8 cellular contexts compared by ENCODE assay signal in genomic region chr5:144183254-144183889, GRCh38. TPM values are rescaled to one million over a fixed set of nuclear protein-coding genes. Genes with fewer than 3 reads are reported as not detected.
DNase-seq lines count a peak whose midpoint lies in the region; ATAC-seq, FAIRE-seq and TF ChIP-seq lines count a peak whose summit lies in the region.

No MANE protein-coding gene starts in this region.

- no peak overlapping the region for H3K27ac ChIP-seq in KMS-11
- no peak overlapping the region for H3K27ac ChIP-seq in keratinocyte (ENCODE audit: control insufficient read depth, insufficient read depth, low read length)

- H3K4me3 ChIP-seq in KMS-11 (IDR thresholded peaks at IDR 0.05; ENCODE audit: insufficient read depth, low read depth, low read length): no peak overlapping the region
- no peak overlapping the region for H3K4me3 ChIP-seq in WI38 (ENCODE audit: low read depth, low read length)
- H3K4me3 ChIP-seq in keratinocyte (ENCODE audit: control insufficient read depth in 2 of 3, extremely low read depth in 1 of 3, insufficient read depth in 2 of 3, low read depth in 1 of 3, low read length in 3 of 3): no peak overlapping the region

- no peaks in the 10 kb centered on the region for H3K9me3 ChIP-seq in keratinocyte (ENCODE audit: control insufficient read depth, low read depth, low read length)

- H3K9ac ChIP-seq in KMS-11: no peak overlapping the region
- no peak overlapping the region for H3K9ac ChIP-seq in keratinocyte (ENCODE audit: control insufficient read depth, extremely low read depth, insufficient read depth, low read length)

- no peak overlapping the region for H3K4me3 Mint-ChIP-seq in stimulated activated memory B cell treated with anti-CD40 and anti-IgM and Interleukin-4, amounts not matched to agents 10 μg/mL and 1 μg/mL and 100 μg/mL, for 72 hours

- H3K4me2 ChIP-seq in KMS-11 (no peak overlapping the region), keratinocyte (ENCODE audit: control insufficient read depth, extremely low read depth, insufficient read depth, low read depth, low read length) (no peak overlapping the region)

- ATAC-seq in stimulated activated memory B cell treated with anti-CD40 and anti-IgM and Interleukin-4, amounts not matched to agents 10 μg/mL and 1 μg/mL and 100 μg/mL, for 72 hours: no peak
- ATAC-seq in HG02610 (IDR thresholded peaks at IDR 0.05; ENCODE audit: unreplicated experiment): no peak

- no peaks in the 10 kb centered on the region for H3K36me3 Mint-ChIP-seq in stimulated activated memory B cell treated with anti-CD40 and anti-IgM and Interleukin-4, amounts not matched to agents 10 μg/mL and 1 μg/mL and 100 μg/mL, for 72 hours

- H3K9me3 Mint-ChIP-seq in stimulated activated memory B cell treated with anti-CD40 and anti-IgM and Interleukin-4, amounts not matched to agents 10 μg/mL and 1 μg/mL and 100 μg/mL, for 72 hours: no peaks in the 10 kb centered on the region

- TF ChIP-seq CTCF in KMS-11 (conservative IDR thresholded peaks at IDR 0.05; ENCODE audit: low read depth, low read length) (peak; percentile 85), WI38 (IDR thresholded peaks at IDR 0.05; ENCODE audit: low read depth, low read length) (peak; percentile 39; the same call in 1 of the 2 replicates), keratinocyte (optimal IDR thresholded peaks at IDR 0.05 in 1 of 3, IDR thresholded peaks at IDR 0.05 in 1 of 3, conservative IDR thresholded peaks at IDR 0.05 in 1 of 3; ENCODE audit: extremely low read depth in 1 of 3, insufficient read depth in 2 of 3, low read length in 3 of 3) (peak in 2 of 3 experiments; percentile 40 to 52)

- H3K27ac Mint-ChIP-seq in stimulated activated memory B cell treated with anti-CD40 and anti-IgM and Interleukin-4, amounts not matched to agents 10 μg/mL and 1 μg/mL and 100 μg/mL, for 72 hours: no peak overlapping the region

- H3K79me2 ChIP-seq in KMS-11 (ENCODE audit: insufficient read depth, low read depth): no peaks in the 10 kb centered on the region
- H3K79me2 ChIP-seq in keratinocyte (ENCODE audit: control insufficient read depth, insufficient read depth, low read length): no peaks in the 10 kb centered on the region

- FAIRE-seq in keratinocyte (lab: Jason Lieb, UNC): no peak

- H3K27me3 Mint-ChIP-seq in stimulated activated memory B cell treated with anti-CD40 and anti-IgM and Interleukin-4, amounts not matched to agents 10 μg/mL and 1 μg/mL and 100 μg/mL, for 72 hours: no peaks in the 10 kb centered on the region

- no peaks in the 10 kb centered on the region for H3K36me3 ChIP-seq in KMS-11 (ENCODE audit: insufficient read depth)
- no peaks in the 10 kb centered on the region for H3K36me3 ChIP-seq in keratinocyte (ENCODE audit: control insufficient read depth in 2 of 2, extremely low read depth in 1 of 2, insufficient read depth in 2 of 2, low read length in 2 of 2)

- peaks cover 5% of the 10 kb centered on the region for H3K4me1 Mint-ChIP-seq in stimulated activated memory B cell treated with anti-CD40 and anti-IgM and Interleukin-4, amounts not matched to agents 10 μg/mL and 1 μg/mL and 100 μg/mL, for 72 hours

- DNase-seq in DMS 273 treated with DMSO at 0.1 percent for 48 hours (lab: John Stamatoyannopoulos, UW): peak; percentile 14
- no peak for DNase-seq in keratinocyte (ENCODE audit: low read depth, low spot score)
- DNase-seq in NCI-H2107 treated with DMSO at 0.1 percent for 48 hours (lab: John Stamatoyannopoulos, UW; ENCODE audit: unreplicated experiment): no peak
- no peak for DNase-seq in HPDE6-E6E7 (ENCODE audit: extremely low spot score)

- no peaks in the 10 kb centered on the region for H3K9me1 ChIP-seq in keratinocyte (ENCODE audit: control insufficient read depth, extremely low read depth, insufficient read depth, low read length)

- dilution Hi-C loops in keratinocyte (cut with MboI; ENCODE audit: extremely low pct_ligation_motif_present, low sequenced_read_pairs): no loop called here

- peaks cover 26% of the 10 kb centered on the region for H3K4me1 ChIP-seq in KMS-11 (ENCODE audit: low read depth, poor library complexity, severe bottlenecking)
- peaks cover 8% of the 10 kb centered on the region for H3K4me1 ChIP-seq in keratinocyte (ENCODE audit: control insufficient read depth, extremely low read depth, insufficient read depth, low read length)

- H3K27me3 ChIP-seq in KMS-11 (ENCODE audit: insufficient read depth, low read depth): no peaks in the 10 kb centered on the region
- H3K27me3 ChIP-seq in keratinocyte (ENCODE audit: control insufficient read depth, extremely low read depth, insufficient read depth, low read length): no peaks in the 10 kb centered on the region

- H2AFZ ChIP-seq in KMS-11 (ENCODE audit: low read depth) (no peak overlapping the region), keratinocyte (ENCODE audit: control insufficient read depth, low read length) (no peak overlapping the region)

- H4K20me1 ChIP-seq in KMS-11 (ENCODE audit: insufficient read depth) (no peaks in the 10 kb centered on the region), keratinocyte (ENCODE audit: control insufficient read depth, extremely low read depth, insufficient read depth, low read length) (no peaks in the 10 kb centered on the region)

RNA-seq across cellular contexts. Expression of gene KCTD16, which starts 12.7 kb away (rescaled TPM):
- polyA plus RNA-seq in keratinocyte: 0.02 to 0.08 TPM (median 0.04 TPM) in 3 replicates
- polyA plus RNA-seq in keratinocyte (2011; ENCODE audit: low read depth): not detected
- 0.01 and 0.04 TPM in 2 replicates for polyA plus RNA-seq in keratinocyte (2011; cell fraction: cytosol; rRNA removed)
- 0.01 and 0.03 TPM in 2 replicates for polyA plus RNA-seq in keratinocyte (2011; cell fraction: nucleus; rRNA removed)
- polyA plus RNA-seq in keratinocyte (2012; ENCODE audit: low replicate concordance): 0.03 TPM in 1 of 2 replicates, not detected in the other
- 0.03 to 0.59 TPM in 2 of 3 replicates, not detected in the other for polyA minus RNA-seq in keratinocyte
- polyA minus RNA-seq in keratinocyte (2011; cell fraction: cytosol; rRNA and poly(A)+ RNA removed): not detected
- polyA minus RNA-seq in keratinocyte (2011; cell fraction: nucleus; rRNA and poly(A)+ RNA removed): 0.08 and 0.11 TPM in 2 replicates

RNA-seq across cellular contexts. Expression of gene YIPF5, which starts 12.9 kb away (rescaled TPM):
- polyA plus RNA-seq in keratinocyte: 66.3 to 83.9 TPM (median 77.9 TPM) in 3 replicates
- polyA plus RNA-seq in keratinocyte (2011; ENCODE audit: low read depth): 10.7 TPM
- polyA plus RNA-seq in keratinocyte (2011; cell fraction: cytosol; rRNA removed): 29.4 and 55.1 TPM in 2 replicates
- 63.8 and 83.5 TPM in 2 replicates for polyA plus RNA-seq in keratinocyte (2011; cell fraction: nucleus; rRNA removed)
- polyA plus RNA-seq in keratinocyte (2012; ENCODE audit: low replicate concordance): 37.0 and 52.5 TPM in 2 replicates
- polyA minus RNA-seq in keratinocyte: 21.8 to 84.0 TPM (median 67.9 TPM) in 3 replicates
- 28.6 TPM for polyA minus RNA-seq in keratinocyte (2011; cell fraction: cytosol; rRNA and poly(A)+ RNA removed)
- 27.6 and 63.0 TPM in 2 replicates for polyA minus RNA-seq in keratinocyte (2011; cell fraction: nucleus; rRNA and poly(A)+ RNA removed)
